In the genomic region with DNA sequence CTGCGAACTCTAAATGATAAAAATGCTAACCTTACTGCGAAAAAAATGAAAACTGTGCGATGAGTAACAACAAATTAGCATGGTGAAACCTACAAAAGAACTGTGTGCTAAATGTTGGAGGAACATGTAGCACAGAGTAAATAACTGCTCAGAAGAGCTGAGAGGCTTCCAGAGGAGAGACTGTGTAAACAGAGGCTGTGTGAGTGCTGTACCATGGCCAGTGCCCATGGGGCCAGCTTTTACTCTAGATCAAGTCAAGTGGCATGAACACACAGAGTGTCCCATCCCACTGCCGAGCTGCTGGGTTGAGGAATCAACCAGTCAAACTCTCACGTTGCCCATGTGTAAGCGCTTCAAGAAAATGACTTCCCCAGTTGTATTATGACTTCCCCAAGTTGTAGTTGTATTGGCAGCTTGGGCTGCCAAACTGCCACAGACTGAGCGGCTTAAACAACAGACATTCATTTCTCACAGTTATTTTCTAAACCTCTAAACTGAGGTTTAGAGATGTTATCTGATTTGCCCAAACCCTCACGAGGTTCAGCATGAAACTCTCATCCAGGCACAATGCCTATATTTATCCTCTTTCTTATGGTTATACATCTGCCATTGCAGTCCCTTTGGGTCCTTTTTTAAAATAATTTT, we compare ENCODE assay signal across 21 cellular contexts.
A peak's percentile ranks its signal among the peaks of the same experiment; 100 is the strongest.
DNase-seq lines count a peak whose midpoint lies in the region; ATAC-seq, FAIRE-seq and TF ChIP-seq lines count a peak whose summit lies in the region.
"Had no signal": no experiment of that assay in that cellular context is flagged by ENCODE, and none has a peak within 500 bp of the region (broad histone marks: within the 10 kb centered on the region; RNA-seq: fewer than 3 reads in every experiment).

No MANE protein-coding gene starts in this region.

- no peaks in the 10 kb centered on the region for H3K79me2 ChIP-seq in DND-41 (ENCODE audit: insufficient read depth, low read length)

- H3K27me3 ChIP-seq in DND-41 (ENCODE audit: insufficient read depth, low read length, poor library complexity) = no peaks in the 10 kb centered on the region
- no peaks in the 10 kb centered on the region for H3K27me3 ChIP-seq in left lung
- no peaks in the 10 kb centered on the region for H3K27me3 ChIP-seq in pancreas
- H3K27me3 ChIP-seq: Peyer's patch, SJSA1 had no signal

- FAIRE-seq in pancreas (lab: Jason Lieb, UNC) = no peak
- FAIRE-seq: GM18507 had no signal

- intact Hi-C loops in left lung (cut with DNase I) (no loop called here), pancreas (cut with DNase I) (no loop called here)

- H3K4me3 ChIP-seq in DND-41 (ENCODE audit: low read depth in 1 of 2, low read length in 2 of 2) (no peak overlapping the region), left lung (no peak overlapping the region), pancreas (no peak overlapping the region)
- H3K4me3 ChIP-seq: GM23338, Peyer's patch, SJSA1 had no signal

- H3K9me3 Mint-ChIP-seq in activated CD8-positive, alpha-beta memory T cell treated with anti-CD3 and anti-CD28 coated beads, Interleukin-2, amount 10 ng/mL, durations not matched to agents 7 days and 5 days (ENCODE audit: low read depth) = peaks cover 7% of the 10 kb centered on the region

- 58 to 75% methylated on average over 8 of the region's 8 CpGs for WGBS in pancreas, 2 donors

- no peaks in the 10 kb centered on the region for H3K36me3 Mint-ChIP-seq in activated CD8-positive, alpha-beta memory T cell treated with anti-CD3 and anti-CD28 coated beads, Interleukin-2, amount 10 ng/mL, durations not matched to agents 7 days and 5 days
- H3K36me3 Mint-ChIP-seq: CD4-positive, CD25-positive, alpha-beta regulatory T cell had no signal

- H3K9ac ChIP-seq in DND-41 (ENCODE audit: low read depth, low read length) = no peak overlapping the region

- no peaks in the 10 kb centered on the region for H4K20me1 ChIP-seq in DND-41 (ENCODE audit: insufficient read depth, low read length)

- H3K4me3 Mint-ChIP-seq in activated CD8-positive, alpha-beta memory T cell treated with anti-CD3 and anti-CD28 coated beads, Interleukin-2, amount 10 ng/mL, durations not matched to agents 7 days and 5 days = no peak overlapping the region
- H3K4me3 Mint-ChIP-seq: CD4-positive, CD25-positive, alpha-beta regulatory T cell; GM23338 had no signal

- CTCF ChIA-PET in activated CD8-positive, alpha-beta memory T cell treated with anti-CD3 and anti-CD28 coated beads, Interleukin-2, amount 10 ng/mL, durations not matched to agents 7 days and 5 days (lab: Charles Lee) = no interaction called here

- TF ChIP-seq CTCF in DND-41 (IDR thresholded peaks at IDR 0.05; ENCODE audit: borderline replicate concordance, extremely low read depth, low read length, poor library complexity, severe bottlenecking) = no peak
- no peak for TF ChIP-seq CTCF in left lung (IDR thresholded peaks at IDR 0.05)
- TF ChIP-seq CTCF in pancreas (IDR thresholded peaks at IDR 0.05) = no peak

- no peak overlapping the region for H3K27ac ChIP-seq in DND-41 (ENCODE audit: low read length)
- no peak overlapping the region for H3K27ac ChIP-seq in left lung
- no peak overlapping the region for H3K27ac ChIP-seq in pancreas
- H3K27ac ChIP-seq: Peyer's patch, SJSA1 had no signal

- ATAC-seq in DND-41 (ENCODE audit: insufficient read depth, low read depth) = peak; percentile 61
- peak; percentile 86 for ATAC-seq in left lung
- ATAC-seq in pancreas = no peak
- ATAC-seq in HG03175 (IDR thresholded peaks at IDR 0.05; ENCODE audit: unreplicated experiment) = no peak
- no peak for ATAC-seq in activated CD8-positive, alpha-beta memory T cell treated with anti-CD3 and anti-CD28 coated beads, Interleukin-2, amount 10 ng/mL, durations not matched to agents 7 days and 5 days
- ATAC-seq: GM23338 had no signal

- no peak for DNase-seq in DND-41
- DNase-seq in NCI-H345 (lab: John Stamatoyannopoulos, UW) = peak; percentile 74
- DNase-seq in left lung = no peak
- DNase-seq in pancreas = no peak
- DNase-seq in activated CD8-positive, alpha-beta memory T cell treated with anti-CD3 and anti-CD28 coated beads, Interleukin-2, amount 10 ng/mL, durations not matched to agents 7 days and 5 days = no peak
- DNase-seq in NCI-H1105 treated with DMSO at 0.1 percent for 48 hours (lab: John Stamatoyannopoulos, UW) = no peak
- DNase-seq: CD4-positive, CD25-positive, alpha-beta regulatory T cell; COR-L47; GDM1; HCEC 1CT; KG1; NCI-H1694; NCI-H2107; NCI-H2227 treated with DMSO at 0.1 percent for 48 hours; NCI-H524; NCI-H82; Peyer's patch had no signal

- no peak overlapping the region for H3K27ac Mint-ChIP-seq in activated CD8-positive, alpha-beta memory T cell treated with anti-CD3 and anti-CD28 coated beads, Interleukin-2, amount 10 ng/mL, durations not matched to agents 7 days and 5 days
- H3K27ac Mint-ChIP-seq: CD4-positive, CD25-positive, alpha-beta regulatory T cell; GM23338 had no signal

- H3K9me3 ChIP-seq in DND-41 (ENCODE audit: insufficient read depth, low read length, severe bottlenecking) (no peaks in the 10 kb centered on the region), left lung (no peaks in the 10 kb centered on the region), pancreas (no peaks in the 10 kb centered on the region)
- H3K9me3 ChIP-seq: Peyer's patch, SJSA1 had no signal

- H3K4me1 Mint-ChIP-seq in activated CD8-positive, alpha-beta memory T cell treated with anti-CD3 and anti-CD28 coated beads, Interleukin-2, amount 10 ng/mL, durations not matched to agents 7 days and 5 days = no peaks in the 10 kb centered on the region
- H3K4me1 Mint-ChIP-seq: GM23338 had no signal

- H3K4me1 ChIP-seq in DND-41 (ENCODE audit: insufficient read depth, low read length) (peaks cover 5% of the 10 kb centered on the region; the same call in 1 of the 2 replicates), left lung (no peaks in the 10 kb centered on the region), pancreas (no peaks in the 10 kb centered on the region)
- H3K4me1 ChIP-seq: Peyer's patch, SJSA1 had no signal

- H3K27me3 Mint-ChIP-seq in activated CD8-positive, alpha-beta memory T cell treated with anti-CD3 and anti-CD28 coated beads, Interleukin-2, amount 10 ng/mL, durations not matched to agents 7 days and 5 days = no peaks in the 10 kb centered on the region
- H3K27me3 Mint-ChIP-seq: CD4-positive, CD25-positive, alpha-beta regulatory T cell had no signal

- H3K4me2 ChIP-seq in DND-41 (ENCODE audit: insufficient read depth, low read length) = no peak overlapping the region
- H3K4me2 ChIP-seq: GM23338 had no signal

- no peak overlapping the region for H2AFZ ChIP-seq in DND-41 (ENCODE audit: low read depth, low read length)
- H2AFZ ChIP-seq: GM23338 had no signal

- no peaks in the 10 kb centered on the region for H3K36me3 ChIP-seq in DND-41 (ENCODE audit: insufficient read depth, low read length)
- H3K36me3 ChIP-seq in left lung = no peaks in the 10 kb centered on the region
- H3K36me3 ChIP-seq in pancreas = no peaks in the 10 kb centered on the region
- H3K36me3 ChIP-seq: Peyer's patch, SJSA1 had no signal

Comparison
In these comparisons a context has a peak if more than half of its experiments do, and no peak if none do; other contexts are left out.
1. ATAC-seq: peak in DND-41 (single experiment) and left lung (single experiment); none in pancreas (0 of 4), HG03175 (single experiment) and activated CD8-positive, alpha-beta memory T cell treated with anti-CD3 and anti-CD28 coated beads, Interleukin-2, amount 10 ng/mL, durations not matched to agents 7 days and 5 days (single experiment).